Comparison of ENCODE assay signal across 8 cellular contexts in genomic region chr1:180881806-180882509, GRCh38. TPM values are rescaled to one million over a fixed set of nuclear protein-coding genes. Genes with fewer than 3 reads are reported as not detected.
DNase-seq lines count a peak whose midpoint lies in the region; ATAC-seq and TF ChIP-seq lines count a peak whose summit lies in the region.

No MANE protein-coding gene starts in this region.

- H3K4me1 ChIP-seq in OCI-LY7 (ENCODE audit: insufficient read depth, low read length, poor library complexity, severe bottlenecking): no peaks in the 10 kb centered on the region

- POLR2A ChIA-PET in OCI-LY7 (lab: Charles Lee): interaction anchor here (0.5 to 0.8 kb wide), 3 partner anchors 28 to 396 kb away, joined by 3 read pairs; no protein-coding TSS in a partner anchor

- BruUV-seq in OCI-LY7 (replicated peaks; lab: Mats Ljungman, UMichigan): no TSS peak

- H3K79me2 ChIP-seq in OCI-LY7 (ENCODE audit: insufficient read depth, low read depth, low read length): no peaks in the 10 kb centered on the region

- TF ChIP-seq CTCF in GM12873 (IDR thresholded peaks at IDR 0.05; ENCODE audit: insufficient read depth, low read depth, low read length, missing control alignments): peak; percentile 54
- TF ChIP-seq CTCF in OCI-LY7 (conservative IDR thresholded peaks at IDR 0.05; ENCODE audit: low read length): peak; percentile 78

- intact Hi-C loops in OCI-LY7 (cut with micrococcal nuclease; ENCODE audit: unreplicated experiment): loop anchor here (1.0 to 5.0 kb wide), 4 partner anchors 200 to 540 kb away; no protein-coding TSS in a partner anchor

- no peak overlapping the region for H3K4me2 ChIP-seq in OCI-LY7 (ENCODE audit: low read length)

- H2AFZ ChIP-seq in OCI-LY7 (ENCODE audit: low read length): no peak overlapping the region

- CTCF ChIA-PET in OCI-LY7 (lab: Charles Lee; ENCODE audit: unreplicated experiment): interaction anchor here (0.6 to 1.2 kb wide), 2 partner anchors 260 to 266 kb away, joined by 3 to 6 read pairs; no protein-coding TSS in a partner anchor

- no peak for ATAC-seq in GM21423 (IDR thresholded peaks at IDR 0.05; ENCODE audit: unreplicated experiment)

- no peaks in the 10 kb centered on the region for H3K9me2 ChIP-seq in OCI-LY7 (ENCODE audit: insufficient read depth, low read length)

- DNase-seq in A172 (ENCODE audit: low spot score): peak; percentile 71
- DNase-seq in OCI-LY7 (ENCODE audit: low spot score): peak; percentile 60
- DNase-seq in dermis blood vessel endothelial cell: peak; percentile 73
- peak; percentile 65 for DNase-seq in medulla oblongata (ENCODE audit: extremely low spot score)
- no peak for DNase-seq in T-helper 9 cell

- H4K20me1 ChIP-seq in OCI-LY7 (ENCODE audit: insufficient read depth, low read length): no peaks in the 10 kb centered on the region

- H3K27ac ChIP-seq in KOPT-K1 (ENCODE audit: low read depth, low read length, poor library complexity, severe bottlenecking) (peak overlapping the region; percentile 5), OCI-LY7 (ENCODE audit: low read depth, low read length, poor library complexity, severe bottlenecking) (no peak overlapping the region)

- H3K9me3 ChIP-seq in KOPT-K1 (ENCODE audit: insufficient read depth, low read length, poor library complexity, severe bottlenecking) (no peaks in the 10 kb centered on the region), OCI-LY7 (ENCODE audit: low read length) (no peaks in the 10 kb centered on the region)

- H3K36me3 ChIP-seq in KOPT-K1 (ENCODE audit: insufficient read depth, low read length): no peaks in the 10 kb centered on the region
- H3K36me3 ChIP-seq in OCI-LY7 (ENCODE audit: insufficient read depth, low read length): no peaks in the 10 kb centered on the region

- H3K4me3 ChIP-seq in OCI-LY7 (ENCODE audit: low read depth, low read length, poor library complexity, severe bottlenecking): no peak overlapping the region

RNA-seq across cellular contexts. Expression of gene KIAA1614, which starts 30.7 kb away (rescaled TPM):
- 3.8 and 9.4 TPM in 2 replicates for total RNA-seq in A172 (2014; rRNA removed; shearing (Covaris generic))
- 0.06 and 0.08 TPM in 2 replicates for total RNA-seq in OCI-LY7 (2014; rRNA removed; shearing (Covaris generic))
- total RNA-seq in OCI-LY7 (2022): 0.80 TPM in 1 of 2 replicates, not detected in the other
- 5.9 and 6.1 TPM in 2 replicates for total RNA-seq in dermis blood vessel endothelial cell
